In genomic region chr3:51382947-51383578, GRCh38 we compare ENCODE assay signal across 11 cellular contexts. TPM values are rescaled to one million over a fixed set of nuclear protein-coding genes. Genes with fewer than 3 reads are reported as not detected.
DNase-seq lines count a peak whose midpoint lies in the region; ATAC-seq and TF ChIP-seq lines count a peak whose summit lies in the region.
"Had no signal": no experiment of that assay in that cellular context is flagged by ENCODE, and none has a peak within 500 bp of the region (broad histone marks: within the 10 kb centered on the region; RNA-seq: fewer than 3 reads in every experiment).

No MANE protein-coding gene starts in this region.

- no peaks in the 10 kb centered on the region for H3K9me3 Mint-ChIP-seq in activated CD8-positive, alpha-beta memory T cell treated with anti-CD3 and anti-CD28 coated beads, Interleukin-2, amount 10 ng/mL, durations not matched to agents 7 days and 5 days (ENCODE audit: low read depth)

- peak overlapping the region; percentile 96; the same call in 1 of the 2 replicates for H3K4me3 ChIP-seq in ACC112 (ENCODE audit: low read depth, low read length)
- H3K4me3 ChIP-seq in GM12864 (ENCODE audit: low read depth, low read length): peak overlapping the region; percentile 64; the same call in 1 of the 2 replicates

- H3K27ac Mint-ChIP-seq in activated CD8-positive, alpha-beta memory T cell treated with anti-CD3 and anti-CD28 coated beads, Interleukin-2, amount 10 ng/mL, durations not matched to agents 7 days and 5 days: no peak overlapping the region

- peaks cover 8% of the 10 kb centered on the region for H3K36me3 ChIP-seq in ACC112 (ENCODE audit: insufficient read depth, low read length)

- H3K4me3 Mint-ChIP-seq in activated CD8-positive, alpha-beta memory T cell treated with anti-CD3 and anti-CD28 coated beads, Interleukin-2, amount 10 ng/mL, durations not matched to agents 7 days and 5 days: peak overlapping the region; percentile 99

- peaks cover 23% of the 10 kb centered on the region for H3K36me3 Mint-ChIP-seq in activated CD8-positive, alpha-beta memory T cell treated with anti-CD3 and anti-CD28 coated beads, Interleukin-2, amount 10 ng/mL, durations not matched to agents 7 days and 5 days

- H3K27me3 ChIP-seq in ACC112 (ENCODE audit: insufficient read depth, low read length): no peaks in the 10 kb centered on the region
- H3K27me3 ChIP-seq: upper lobe of left lung had no signal

- peaks cover 25% of the 10 kb centered on the region for H3K4me1 ChIP-seq in ACC112 (ENCODE audit: control insufficient read depth, insufficient read depth, low read length, unreplicated experiment)

- H3K27ac ChIP-seq in ACC112 (ENCODE audit: low read depth, low read length): no peak overlapping the region

- ATAC-seq in activated CD8-positive, alpha-beta memory T cell treated with anti-CD3 and anti-CD28 coated beads, Interleukin-2, amount 10 ng/mL, durations not matched to agents 7 days and 5 days: no peak
- ATAC-seq in left lobe of liver (no peak), HG02623 (IDR thresholded peaks at IDR 0.05; ENCODE audit: unreplicated experiment) (no peak), HG02588 (IDR thresholded peaks at IDR 0.05; ENCODE audit: unreplicated experiment) (no peak), HG03095 (IDR thresholded peaks at IDR 0.05; ENCODE audit: unreplicated experiment) (no peak)

- H3K79me2 ChIP-seq in ACC112 (ENCODE audit: control insufficient read depth, insufficient read depth, low read length, unreplicated experiment): peaks cover 47% of the 10 kb centered on the region

- CTCF ChIA-PET in activated CD8-positive, alpha-beta memory T cell treated with anti-CD3 and anti-CD28 coated beads, Interleukin-2, amount 10 ng/mL, durations not matched to agents 7 days and 5 days (lab: Charles Lee): interaction anchor here (2.6 kb wide), 1 partner anchor 767 kb away, joined by 10 read pairs; no protein-coding TSS in a partner anchor

- no peak for TF ChIP-seq CTCF in GM12864 (IDR thresholded peaks at IDR 0.05; ENCODE audit: low read depth, low read length, missing control alignments)

- DNase-seq in GM12864 (ENCODE audit: low read depth) (no peak), left lobe of liver (ENCODE audit: low spot score) (peak; percentile 34), cerebellum (ENCODE audit: low spot score) (no peak)
- DNase-seq in activated CD8-positive, alpha-beta memory T cell treated with anti-CD3 and anti-CD28 coated beads, Interleukin-2, amount 10 ng/mL, durations not matched to agents 7 days and 5 days: no peak
- DNase-seq: effector memory CD4-positive, alpha-beta T cell; NCI-H1417; upper lobe of left lung had no signal

- peaks cover 45% of the 10 kb centered on the region for H3K4me1 Mint-ChIP-seq in activated CD8-positive, alpha-beta memory T cell treated with anti-CD3 and anti-CD28 coated beads, Interleukin-2, amount 10 ng/mL, durations not matched to agents 7 days and 5 days

- no peaks in the 10 kb centered on the region for H3K27me3 Mint-ChIP-seq in activated CD8-positive, alpha-beta memory T cell treated with anti-CD3 and anti-CD28 coated beads, Interleukin-2, amount 10 ng/mL, durations not matched to agents 7 days and 5 days

- H2AFZ ChIP-seq in ACC112 (ENCODE audit: low read length, unreplicated experiment): no peak overlapping the region

RNA-seq across cellular contexts. Expression of gene MANF, which starts 2.0 kb away (rescaled TPM):
- total RNA-seq in activated CD8-positive, alpha-beta memory T cell treated with anti-CD3 and anti-CD28 coated beads, Interleukin-2, amount 10 ng/mL, durations not matched to agents 7 days and 5 days: 100 to 1,000 TPM; 140 to 182 TPM
- 80.9 TPM for total RNA-seq in left lobe of liver
- total RNA-seq in cerebellum: 19.3 TPM

RNA-seq across cellular contexts. Expression of gene RBM15B, which starts 8.0 kb away (rescaled TPM):
- 10 to 100 TPM; 28.7 to 36.1 TPM for total RNA-seq in activated CD8-positive, alpha-beta memory T cell treated with anti-CD3 and anti-CD28 coated beads, Interleukin-2, amount 10 ng/mL, durations not matched to agents 7 days and 5 days
- 10.3 TPM for total RNA-seq in left lobe of liver
- 30.5 TPM for total RNA-seq in cerebellum
